Comparison of ENCODE assay signal across 8 cellular contexts in genomic region chr7:66683094-66683769, GRCh38. TPM values are rescaled to one million over a fixed set of nuclear protein-coding genes. Genes with fewer than 3 reads are reported as not detected.
DNase-seq lines count a peak whose midpoint lies in the region; ATAC-seq and TF ChIP-seq lines count a peak whose summit lies in the region.
"Not testable (repeated sequence)": the region's sequence is repeated elsewhere in the genome, so short reads cannot be mapped to it uniquely, and the experiment has no call there.

No MANE protein-coding gene starts in this region.

- POLR2A ChIA-PET in activated CD8-positive, alpha-beta T cell treated with anti-CD3 and anti-CD28 coated beads for 36 hours (lab: Charles Lee) = not testable (repeated sequence)

- H3F3A ChIP-seq in OCI-LY1 (ENCODE audit: insufficient read depth, low read length) = peaks cover 13% of the 10 kb centered on the region; the same call in 1 of the 2 replicates

- peak overlapping the region; percentile 93 for H3K56ac ChIP-seq in mesendoderm (ENCODE audit: low read length)

- not testable (repeated sequence) for ATAC-seq in activated CD8-positive, alpha-beta T cell treated with anti-CD3 and anti-CD28 coated beads for 36 hours

- in situ Hi-C loops in mammary epithelial cell (cut with MboI; ENCODE audit: low sequenced_read_pairs in 2 of 2) = not testable (repeated sequence)

- H3K4me1 ChIP-seq in OCI-LY1 (ENCODE audit: insufficient read depth, low read length, severe bottlenecking) (peaks cover 40% of the 10 kb centered on the region), mammary epithelial cell (ENCODE audit: insufficient read depth, low read length) (peaks cover 11% of the 10 kb centered on the region)
- H3K4me1 ChIP-seq in mesendoderm (ENCODE audit: control insufficient read depth, low read depth, low read length); rectal smooth muscle tissue (ENCODE audit: control insufficient read depth, insufficient read depth, low read length): not testable (repeated sequence)

- H3K79me2 ChIP-seq in OCI-LY1 (ENCODE audit: insufficient read depth, low read length) (peaks cover 18% of the 10 kb centered on the region; the same call in 1 of the 2 replicates), mammary epithelial cell (ENCODE audit: insufficient read depth, low read length) (peaks cover 78% of the 10 kb centered on the region)
- H3K79me2 ChIP-seq in mesendoderm (ENCODE audit: control insufficient read depth, insufficient read depth, low read length) = not testable (repeated sequence)

- H3K27me3 Mint-ChIP-seq in activated CD8-positive, alpha-beta T cell treated with anti-CD3 and anti-CD28 coated beads for 36 hours = not testable (repeated sequence)

- CTCF ChIA-PET in activated CD8-positive, alpha-beta T cell treated with anti-CD3 and anti-CD28 coated beads for 36 hours (lab: Charles Lee); mammary epithelial cell (lab: Charles Lee; ENCODE audit: low non-redundant PET): not testable (repeated sequence)

- not testable (repeated sequence) for H3K9me2 ChIP-seq in OCI-LY1 (ENCODE audit: low read depth, low read length)

- not testable (repeated sequence) for H2BK120ac ChIP-seq in mesendoderm (ENCODE audit: low read depth, low read length)

- not testable (repeated sequence) for H3K36me3 Mint-ChIP-seq in activated CD8-positive, alpha-beta T cell treated with anti-CD3 and anti-CD28 coated beads for 36 hours (ENCODE audit: low read depth)

- H2BK5ac ChIP-seq in mesendoderm (ENCODE audit: low read length) = not testable (repeated sequence)

- not testable (repeated sequence) for H3K79me1 ChIP-seq in mesendoderm (ENCODE audit: low read length)

- H3K4me3 ChIP-seq in GM08714 (ENCODE audit: low read length) = peak overlapping the region; percentile 77
- peak overlapping the region; percentile 95 for H3K4me3 ChIP-seq in OCI-LY1 (ENCODE audit: low read depth, low read length, poor library complexity, severe bottlenecking)
- peak overlapping the region; percentile 97 to 99 (median 98) for H3K4me3 ChIP-seq in mammary epithelial cell (replicated peaks in 1 of 3; ENCODE audit: insufficient read depth in 1 of 3, low read depth in 2 of 3, low read length in 3 of 3)
- H3K4me3 ChIP-seq in fibroblast of the aortic adventitia (ENCODE audit: low read depth, low read length) = peak overlapping the region; percentile 85
- H3K4me3 ChIP-seq in mesendoderm (ENCODE audit: low read length) = not testable (repeated sequence)
- H3K4me3 ChIP-seq in rectal smooth muscle tissue (ENCODE audit: low read length) = peak overlapping the region; percentile 95

- H4K8ac ChIP-seq in mesendoderm (ENCODE audit: low read depth, low read length) = not testable (repeated sequence)

- peaks cover 35% of the 10 kb centered on the region for H3K4me1 Mint-ChIP-seq in activated CD8-positive, alpha-beta T cell treated with anti-CD3 and anti-CD28 coated beads for 36 hours (ENCODE audit: low read depth)

- H3K27me3 ChIP-seq in OCI-LY1 (ENCODE audit: insufficient read depth, low read length); mammary epithelial cell (ENCODE audit: insufficient read depth, low read length); mesendoderm (ENCODE audit: insufficient read depth, low read length, poor library complexity); rectal smooth muscle tissue (ENCODE audit: control insufficient read depth, insufficient read depth, low read length): not testable (repeated sequence)

- TF ChIP-seq CTCF in OCI-LY1 (IDR thresholded peaks at IDR 0.05; ENCODE audit: low read length); activated CD8-positive, alpha-beta T cell treated with anti-CD3 and anti-CD28 coated beads for 36 hours (IDR thresholded peaks at IDR 0.05); mammary epithelial cell (conservative IDR thresholded peaks at IDR 0.05 in 1 of 2, IDR thresholded peaks at IDR 0.05 in 1 of 2; ENCODE audit: extremely low read depth in 1 of 2, insufficient read depth in 1 of 2, low read depth in 1 of 2, low read length in 2 of 2); fibroblast of the aortic adventitia (IDR thresholded peaks at IDR 0.05; ENCODE audit: insufficient read depth, low read length): not testable (repeated sequence)

- BruUV-seq in mammary epithelial cell (replicated peaks; lab: Mats Ljungman, UMichigan) = TSS peak; percentile 83

- H3K27ac Mint-ChIP-seq in activated CD8-positive, alpha-beta T cell treated with anti-CD3 and anti-CD28 coated beads for 36 hours = not testable (repeated sequence)

- peak overlapping the region; percentile 85 for H3K4me2 ChIP-seq in OCI-LY1 (ENCODE audit: low read length)
- H3K4me2 ChIP-seq in mammary epithelial cell (ENCODE audit: insufficient read depth, low read depth, low read length) = peak overlapping the region; percentile 89
- H3K4me2 ChIP-seq in mesendoderm (ENCODE audit: low read length) = not testable (repeated sequence)

- H2BK15ac ChIP-seq in mesendoderm (replicated peaks; ENCODE audit: low read depth) = not testable (repeated sequence)

- not testable (repeated sequence) for H2AK5ac ChIP-seq in mesendoderm (ENCODE audit: low read length)

- not testable (repeated sequence) for H3K18ac ChIP-seq in mesendoderm (ENCODE audit: low read length)

- not testable (repeated sequence) for H3K9me3 Mint-ChIP-seq in activated CD8-positive, alpha-beta T cell treated with anti-CD3 and anti-CD28 coated beads for 36 hours

- dilution Hi-C loops in mammary epithelial cell (cut with HindIII; ENCODE audit: low sequenced_read_pairs) = not testable (repeated sequence)

- H3K9ac ChIP-seq in OCI-LY1 (ENCODE audit: low read length) (peak overlapping the region; percentile 87), mammary epithelial cell (ENCODE audit: insufficient read depth, low read length) (peak overlapping the region; percentile 78)
- H3K9ac ChIP-seq in mesendoderm (ENCODE audit: low read length); rectal smooth muscle tissue (ENCODE audit: low read length): not testable (repeated sequence)

- H3K4ac ChIP-seq in mesendoderm (ENCODE audit: low read depth, low read length) = not testable (repeated sequence)

- intact Hi-C loops in activated CD8-positive, alpha-beta T cell treated with anti-CD3 and anti-CD28 coated beads for 36 hours (cut with micrococcal nuclease) = not testable (repeated sequence)
- intact Hi-C loops in mammary epithelial cell (cut with micrococcal nuclease) = loop anchor here (2.0 kb wide), 2 partner anchors 58 to 126 kb away; partner anchors contain the start of gene RABGEF1

- not testable (repeated sequence) for H4K20me1 ChIP-seq in OCI-LY1 (ENCODE audit: insufficient read depth, low read length); mammary epithelial cell (ENCODE audit: insufficient read depth, low read length)

- H2AFZ ChIP-seq in OCI-LY1 (ENCODE audit: low read length) = not testable (repeated sequence)
- H2AFZ ChIP-seq in mammary epithelial cell (ENCODE audit: low read depth, low read length) = peak overlapping the region; percentile 94

- H4K5ac ChIP-seq in mesendoderm (ENCODE audit: low read length) = not testable (repeated sequence)

- not testable (repeated sequence) for H3K27ac ChIP-seq in OCI-LY1 (ENCODE audit: low read depth, low read length, poor library complexity, severe bottlenecking); mesendoderm (ENCODE audit: low read depth, low read length); rectal smooth muscle tissue (ENCODE audit: low read depth, low read length)
- peak overlapping the region; percentile 85 for H3K27ac ChIP-seq in mammary epithelial cell (ENCODE audit: insufficient read depth, low read depth, low read length)

- not testable (repeated sequence) for H3K9me3 ChIP-seq in OCI-LY1 (ENCODE audit: low read length); mammary epithelial cell (replicated peaks; ENCODE audit: insufficient read depth, low read length)

- DNase-seq in A172 (ENCODE audit: low spot score) = peak; percentile 26
- DNase-seq in activated CD8-positive, alpha-beta T cell treated with anti-CD3 and anti-CD28 coated beads for 36 hours; mesendoderm: not testable (repeated sequence)
- peak; percentile 44 for DNase-seq in mammary epithelial cell
- peak; percentile 68 for DNase-seq in fibroblast of the aortic adventitia (ENCODE audit: low read depth)

- H3K4me3 Mint-ChIP-seq in activated CD8-positive, alpha-beta T cell treated with anti-CD3 and anti-CD28 coated beads for 36 hours = peak overlapping the region; percentile 91

- 56% methylated on average over 10 of the region's 10 CpGs for WGBS in mammary epithelial cell (ENCODE audit: low coverage, missing lambda C conversion rate)
- WGBS in mesendoderm (ENCODE audit: extremely low coverage, insufficient coverage, low lambda C conversion rate) = no CpG with 5 or more reads among the region's 10 CpGs

- H3K23ac ChIP-seq in mesendoderm (ENCODE audit: low read length) = not testable (repeated sequence)

- not testable (repeated sequence) for H3K36me3 ChIP-seq in OCI-LY1 (ENCODE audit: insufficient read depth, low read length); mammary epithelial cell (ENCODE audit: insufficient read depth, low read length); mesendoderm (ENCODE audit: control insufficient read depth, insufficient read depth, low read length); rectal smooth muscle tissue (ENCODE audit: control insufficient read depth, insufficient read depth, low read length)

RNA-seq across cellular contexts. Expression of gene KCTD7, which starts 54.6 kb away (rescaled TPM):
- total RNA-seq in A172 (2014; rRNA removed; shearing (Covaris generic)) = 14.9 and 18.1 TPM in 2 replicates
- total RNA-seq in activated CD8-positive, alpha-beta T cell treated with anti-CD3 and anti-CD28 coated beads for 36 hours = 1 to 10 TPM; 4.8 to 5.4 TPM
- total RNA-seq in mammary epithelial cell (1 to 10 TPM; 3.6 to 7.3 TPM), fibroblast of the aortic adventitia (ENCODE audit: low replicate concordance) (9.4 and 10.6 TPM in 2 replicates)
- polyA plus RNA-seq in mammary epithelial cell = 4.3 TPM
- 2.9 TPM for polyA minus RNA-seq in mammary epithelial cell
- polyA plus RNA-seq in mesendoderm (2013, experiment 1 of 2) = 3.4 TPM
- 3.2 TPM for polyA plus RNA-seq in mesendoderm (2013, experiment 2 of 2)

RNA-seq across cellular contexts. Expression of gene RABGEF1, which starts 57.3 kb away (rescaled TPM):
- 47.9 and 50.3 TPM in 2 replicates for total RNA-seq in A172 (2014; rRNA removed; shearing (Covaris generic))
- 10 to 100 TPM; 17.5 to 19.2 TPM for total RNA-seq in activated CD8-positive, alpha-beta T cell treated with anti-CD3 and anti-CD28 coated beads for 36 hours
- total RNA-seq in mammary epithelial cell (10 to 100 TPM; 49.8 to 58.7 TPM), fibroblast of the aortic adventitia (ENCODE audit: low replicate concordance) (57.8 and 75.6 TPM in 2 replicates)
- polyA plus RNA-seq in mammary epithelial cell = 36.5 TPM
- 89.7 TPM for polyA minus RNA-seq in mammary epithelial cell
- 10.8 TPM for polyA plus RNA-seq in mesendoderm (2013, experiment 1 of 2)
- polyA plus RNA-seq in mesendoderm (2013, experiment 2 of 2) = 9.9 TPM
